ENCODE assay signal across 1 cellular context in the genomic region with DNA sequence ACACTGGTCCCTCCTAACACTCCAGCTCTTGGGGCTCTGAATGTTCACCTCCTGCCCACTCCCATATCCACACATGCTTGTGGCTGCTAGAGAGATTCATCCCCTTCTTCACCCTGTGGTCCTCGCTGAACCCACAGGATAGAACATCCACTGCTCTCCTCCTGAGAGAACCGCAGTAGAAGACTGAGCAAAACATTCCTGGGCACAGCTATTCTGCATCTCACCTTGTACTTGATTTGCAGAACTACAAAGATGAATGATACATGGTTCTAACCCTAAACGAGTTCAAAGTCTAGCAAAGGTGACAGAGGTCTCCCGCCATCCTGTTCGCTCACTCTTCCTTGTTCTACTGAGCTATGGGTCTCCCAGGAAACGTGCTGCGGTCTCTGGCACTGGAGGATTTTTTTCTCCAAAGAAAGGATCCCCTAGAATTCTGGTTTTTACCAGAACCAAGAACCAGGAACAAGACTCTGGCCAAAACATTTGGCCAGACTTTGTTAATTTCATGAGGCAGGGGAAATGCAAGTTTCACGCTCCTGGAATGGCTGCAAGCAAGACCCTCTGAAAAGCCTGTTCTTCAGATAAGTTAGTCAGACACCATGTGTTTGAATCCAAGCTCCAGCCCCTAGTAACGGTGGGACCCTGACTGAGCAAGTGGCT.
TF ChIP-seq lines count a peak whose summit lies in the region.

No MANE protein-coding gene starts in this region.

TF ChIP-seq in HepG2, 621 proteins besides CTCF, POLR2A, EP300 and RAD21 (continued from another document and continues in another):
- TF ChIP-seq PREB (CRISPR knock-in tag; IDR thresholded peaks at IDR 0.05) (no peak), FOSL1 (CRISPR knock-in tag; IDR thresholded peaks at IDR 0.05; ENCODE audit: borderline replicate concordance) (no peak), RNF219 (CRISPR knock-in tag; IDR thresholded peaks at IDR 0.05) (no peak), MEIS2 (CRISPR knock-in tag; IDR thresholded peaks at IDR 0.05) (no peak), MTA3 (CRISPR knock-in tag; IDR thresholded peaks at IDR 0.05) (no peak), HOXA5 (CRISPR knock-in tag; IDR thresholded peaks at IDR 0.05) (no peak; the same call in 1 of the 2 replicates), ZNF256 (CRISPR knock-in tag; conservative IDR thresholded peaks at IDR 0.05) (no peak), ZNF33A (CRISPR knock-in tag; IDR thresholded peaks at IDR 0.05; ENCODE audit: borderline replicate concordance) (0 out of 2 replicates have a peak, but pooled peaks have one; percentile 78), RFX5 (IDR thresholded peaks at IDR 0.05; ENCODE audit: low read depth, low read length) (no peak), SRSF4 (IDR thresholded peaks at IDR 0.05; ENCODE audit: low read depth, low read length, poor library complexity, severe bottlenecking) (no peak), ZNF879 (CRISPR knock-in tag; IDR thresholded peaks at IDR 0.05) (no peak), CHD4 (IDR thresholded peaks at IDR 0.05; ENCODE audit: borderline replicate concordance, low read length) (0 out of 2 replicates have a peak, but pooled peaks have one; percentile 84), ZNF607 (CRISPR knock-in tag; IDR thresholded peaks at IDR 0.05; ENCODE audit: borderline replicate concordance) (0 out of 2 replicates have a peak, but pooled peaks have one; percentile 39), SIX4 (CRISPR knock-in tag; IDR thresholded peaks at IDR 0.05) (no peak), ZNF556 (CRISPR knock-in tag; IDR thresholded peaks at IDR 0.05; ENCODE audit: borderline replicate concordance) (no peak; the same call in 1 of the 2 replicates), ZNF777 (CRISPR knock-in tag; IDR thresholded peaks at IDR 0.05) (no peak), TARDBP (CRISPR knock-in tag; IDR thresholded peaks at IDR 0.05) (peak; percentile 32; the same call in 1 of the 2 replicates), ZFP90 (CRISPR knock-in tag; IDR thresholded peaks at IDR 0.05; ENCODE audit: borderline replicate concordance) (no peak), ZBTB4 (CRISPR knock-in tag; IDR thresholded peaks at IDR 0.05; ENCODE audit: borderline replicate concordance) (no peak), MAFG (CRISPR knock-in tag; IDR thresholded peaks at IDR 0.05) (no peak), ZNF850 (CRISPR knock-in tag; conservative IDR thresholded peaks at IDR 0.05) (no peak; the same call in 1 of the 2 replicates), PHB2 (IDR thresholded peaks at IDR 0.05; ENCODE audit: partially characterized antibody) (no peak), ZBTB46 (CRISPR knock-in tag; IDR thresholded peaks at IDR 0.05; ENCODE audit: borderline replicate concordance) (no peak), PCBP1 (IDR thresholded peaks at IDR 0.05; ENCODE audit: borderline replicate concordance, low read depth, low read length) (no peak), THYN1 (CRISPR knock-in tag; IDR thresholded peaks at IDR 0.05; ENCODE audit: borderline replicate concordance, low read depth) (no peak), LCORL (IDR thresholded peaks at IDR 0.05) (no peak), LCORL (CRISPR knock-in tag; IDR thresholded peaks at IDR 0.05) (no peak), FOXO1 (CRISPR knock-in tag; IDR thresholded peaks at IDR 0.05) (peak; percentile 83), E2F5 (CRISPR knock-in tag; conservative IDR thresholded peaks at IDR 0.05) (no peak), HINFP (CRISPR knock-in tag; IDR thresholded peaks at IDR 0.05; ENCODE audit: low read depth) (no peak), NFYC (CRISPR knock-in tag; IDR thresholded peaks at IDR 0.05) (no peak), PHF20 (CRISPR knock-in tag; IDR thresholded peaks at IDR 0.05) (no peak), DR1 (CRISPR knock-in tag; IDR thresholded peaks at IDR 0.05) (no peak), ETV5 (CRISPR knock-in tag; IDR thresholded peaks at IDR 0.05; ENCODE audit: borderline replicate concordance) (0 out of 2 replicates have a peak, but pooled peaks have one; percentile 47), BRCA1 (CRISPR knock-in tag; IDR thresholded peaks at IDR 0.05) (0 out of 2 replicates have a peak, but pooled peaks have one; percentile 17), HBP1 (CRISPR knock-in tag; IDR thresholded peaks at IDR 0.05; ENCODE audit: low read depth) (no peak; the same call in 1 of the 2 replicates), STAG1 (CRISPR knock-in tag; IDR thresholded peaks at IDR 0.05) (no peak), HNRNPL (IDR thresholded peaks at IDR 0.05; ENCODE audit: low read depth, low read length) (no peak), NR2C2 (CRISPR knock-in tag; IDR thresholded peaks at IDR 0.05; ENCODE audit: borderline replicate concordance) (peak; percentile 11; the same call in 1 of the 2 replicates)
- TF ChIP-seq, protein P1, sequence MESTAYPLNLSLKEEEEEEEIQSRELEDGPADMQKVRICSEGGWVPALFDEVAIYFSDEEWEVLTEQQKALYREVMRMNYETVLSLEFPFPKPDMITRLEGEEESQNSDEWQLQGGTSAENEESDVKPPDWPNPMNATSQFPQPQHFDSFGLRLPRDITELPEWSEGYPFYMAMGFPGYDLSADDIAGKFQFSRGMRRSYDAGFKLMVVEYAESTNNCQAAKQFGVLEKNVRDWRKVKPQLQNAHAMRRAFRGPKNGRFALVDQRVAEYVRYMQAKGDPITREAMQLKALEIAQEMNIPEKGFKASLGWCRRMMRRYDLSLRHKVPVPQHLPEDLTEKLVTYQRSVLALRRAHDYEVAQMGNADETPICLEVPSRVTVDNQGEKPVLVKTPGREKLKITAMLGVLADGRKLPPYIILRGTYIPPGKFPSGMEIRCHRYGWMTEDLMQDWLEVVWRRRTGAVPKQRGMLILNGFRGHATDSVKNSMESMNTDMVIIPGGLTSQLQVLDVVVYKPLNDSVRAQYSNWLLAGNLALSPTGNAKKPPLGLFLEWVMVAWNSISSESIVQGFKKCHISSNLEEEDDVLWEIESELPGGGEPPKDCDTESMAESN (CRISPR knock-in tag; conservative IDR thresholded peaks at IDR 0.05), result no peak; the same call in 1 of the 2 replicates
- TF ChIP-seq, protein P2, sequence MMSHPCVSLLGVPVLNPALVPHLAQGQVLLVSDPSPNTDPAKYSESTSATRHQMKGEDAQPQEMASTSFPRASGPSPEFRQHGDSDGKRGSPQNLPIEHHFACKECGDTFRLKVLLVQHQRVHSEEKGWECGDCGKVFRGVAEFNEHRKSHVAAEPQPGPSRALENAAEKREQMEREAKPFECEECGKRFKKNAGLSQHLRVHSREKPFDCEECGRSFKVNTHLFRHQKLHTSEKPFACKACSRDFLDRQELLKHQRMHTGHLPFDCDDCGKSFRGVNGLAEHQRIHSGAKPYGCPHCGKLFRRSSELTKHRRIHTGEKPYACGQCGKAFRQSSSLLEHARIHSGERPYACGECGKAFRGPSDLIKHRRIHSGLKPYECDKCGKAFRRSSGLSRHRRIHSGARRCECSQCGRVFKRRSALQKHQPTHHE (CRISPR knock-in tag; IDR thresholded peaks at IDR 0.05; ENCODE audit: borderline replicate concordance), result no peak
- TF ChIP-seq, protein P3, sequence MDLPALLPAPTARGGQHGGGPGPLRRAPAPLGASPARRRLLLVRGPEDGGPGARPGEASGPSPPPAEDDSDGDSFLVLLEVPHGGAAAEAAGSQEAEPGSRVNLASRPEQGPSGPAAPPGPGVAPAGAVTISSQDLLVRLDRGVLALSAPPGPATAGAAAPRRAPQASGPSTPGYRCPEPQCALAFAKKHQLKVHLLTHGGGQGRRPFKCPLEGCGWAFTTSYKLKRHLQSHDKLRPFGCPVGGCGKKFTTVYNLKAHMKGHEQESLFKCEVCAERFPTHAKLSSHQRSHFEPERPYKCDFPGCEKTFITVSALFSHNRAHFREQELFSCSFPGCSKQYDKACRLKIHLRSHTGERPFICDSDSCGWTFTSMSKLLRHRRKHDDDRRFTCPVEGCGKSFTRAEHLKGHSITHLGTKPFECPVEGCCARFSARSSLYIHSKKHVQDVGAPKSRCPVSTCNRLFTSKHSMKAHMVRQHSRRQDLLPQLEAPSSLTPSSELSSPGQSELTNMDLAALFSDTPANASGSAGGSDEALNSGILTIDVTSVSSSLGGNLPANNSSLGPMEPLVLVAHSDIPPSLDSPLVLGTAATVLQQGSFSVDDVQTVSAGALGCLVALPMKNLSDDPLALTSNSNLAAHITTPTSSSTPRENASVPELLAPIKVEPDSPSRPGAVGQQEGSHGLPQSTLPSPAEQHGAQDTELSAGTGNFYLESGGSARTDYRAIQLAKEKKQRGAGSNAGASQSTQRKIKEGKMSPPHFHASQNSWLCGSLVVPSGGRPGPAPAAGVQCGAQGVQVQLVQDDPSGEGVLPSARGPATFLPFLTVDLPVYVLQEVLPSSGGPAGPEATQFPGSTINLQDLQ (CRISPR knock-in tag; IDR thresholded peaks at IDR 0.05), result no peak
